ENCODE assay signal across 14 cellular contexts in the genomic region with DNA sequence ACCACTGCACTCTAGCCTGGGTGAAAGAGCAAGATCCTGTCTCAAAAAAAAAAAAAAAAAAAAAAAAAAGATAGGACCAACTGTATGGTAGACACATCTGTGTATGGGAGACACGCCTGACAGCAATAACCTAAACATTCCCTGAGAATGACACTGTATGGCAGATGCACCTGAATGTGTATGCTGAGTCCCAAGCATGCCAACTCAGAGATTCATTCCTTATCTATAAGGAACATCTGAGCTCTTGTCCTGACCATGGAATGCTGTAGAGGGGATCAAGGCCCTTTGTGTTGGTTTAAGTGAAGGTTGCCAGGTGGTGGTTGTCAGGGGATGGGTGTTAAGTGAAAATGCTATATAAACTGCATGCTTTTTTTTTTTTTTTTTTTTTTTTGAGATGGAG. TPM values are rescaled to one million over a fixed set of nuclear protein-coding genes. Genes with fewer than 3 reads are reported as not detected.
DNase-seq lines count a peak whose midpoint lies in the region; ATAC-seq and TF ChIP-seq lines count a peak whose summit lies in the region.
"Had no signal": no experiment of that assay in that cellular context is flagged by ENCODE, and none has a peak within 500 bp of the region (broad histone marks: within the 10 kb centered on the region; RNA-seq: fewer than 3 reads in every experiment).

No MANE protein-coding gene starts in this region.

- H3K9me3 ChIP-seq in trophoblast cell (ENCODE audit: insufficient read depth, low read depth, low read length) = no peaks in the 10 kb centered on the region
- H3K9me3 ChIP-seq in suprapubic skin = no peaks in the 10 kb centered on the region

- H2BK12ac ChIP-seq in trophoblast cell (ENCODE audit: low read length) = no peak overlapping the region

- no peak overlapping the region for H3K27ac Mint-ChIP-seq in activated naive CD4-positive, alpha-beta T cell treated with anti-CD3 and anti-CD28 coated beads, Interleukin-2, amount 10 ng/mL, durations not matched to agents 7 days and 5 days
- H3K27ac Mint-ChIP-seq in activated naive CD4-positive, alpha-beta T cell treated with anti-CD3 and anti-CD28 coated beads, Interleukin-2, amount 50 U/mL, for 72 hours = no peak overlapping the region
- H3K27ac Mint-ChIP-seq: GM23338 had no signal

- no peak overlapping the region for H3K27ac ChIP-seq in trophoblast cell (ENCODE audit: low read depth, low read length)
- no peak overlapping the region for H3K27ac ChIP-seq in suprapubic skin

- no peak overlapping the region for H2BK5ac ChIP-seq in trophoblast cell (ENCODE audit: low read depth, low read length, poor library complexity)

- peaks cover 6 to 12% of the 10 kb centered on the region in 2 experiments for H3K4me1 ChIP-seq in trophoblast cell (ENCODE audit: control insufficient read depth in 1 of 2, insufficient read depth in 2 of 2, low read length in 2 of 2)
- H3K4me1 ChIP-seq in suprapubic skin = peaks cover 56% of the 10 kb centered on the region

- H3K27me3 Mint-ChIP-seq in activated naive CD4-positive, alpha-beta T cell treated with anti-CD3 and anti-CD28 coated beads, Interleukin-2, amount 10 ng/mL, durations not matched to agents 7 days and 5 days = peaks cover 8% of the 10 kb centered on the region
- H3K27me3 Mint-ChIP-seq: CD4-positive, CD25-positive, alpha-beta regulatory T cell had no signal

- no peak for TF ChIP-seq CTCF in suprapubic skin (IDR thresholded peaks at IDR 0.05)

- H3K27me3 ChIP-seq in trophoblast cell (ENCODE audit: insufficient read depth, low read length) (no peaks in the 10 kb centered on the region), suprapubic skin (no peaks in the 10 kb centered on the region)
- H3K27me3 ChIP-seq: BLaER1 treated with 17β-estradiol and CSF1 and Interleukin-3, amounts not matched to agents 10 nM and 100 nM had no signal

- TF ChIP-seq POLR2A in erythroblast (IDR thresholded peaks at IDR 0.05; ENCODE audit: low read length) (no peak), suprapubic skin (IDR thresholded peaks at IDR 0.05) (no peak)

- no peak overlapping the region for H3K9ac ChIP-seq in trophoblast cell (ENCODE audit: low read length)
- H3K9ac ChIP-seq: BLaER1 treated with 17β-estradiol and CSF1 and Interleukin-3, amounts not matched to agents 10 nM and 100 nM had no signal

- no peak for ATAC-seq in activated naive CD4-positive, alpha-beta T cell treated with anti-CD3 and anti-CD28 coated beads, Interleukin-2, amount 50 U/mL, for 72 hours
- ATAC-seq: GM12878, GM23338 had no signal

- no peak overlapping the region for H4K12ac ChIP-seq in trophoblast cell (ENCODE audit: low read depth, low read length)

- DNase-seq in activated naive CD4-positive, alpha-beta T cell treated with anti-CD3 and anti-CD28 coated beads, Interleukin-2, amount 10 ng/mL, durations not matched to agents 7 days and 5 days = peak; percentile 5
- no peak for DNase-seq in activated naive CD4-positive, alpha-beta T cell treated with anti-CD3 and anti-CD28 coated beads, Interleukin-2, amount 50 U/mL, for 72 hours (ENCODE audit: low spot score in 2 of 2)
- DNase-seq in erythroblast (lab: John Stamatoyannopoulos, UW) (peak; percentile 27 to 40), trophoblast cell (peak; percentile 86 to 93), NCI-H128 (lab: John Stamatoyannopoulos, UW; ENCODE audit: unreplicated experiment) (no peak), suprapubic skin (ENCODE audit: low spot score in 2 of 2) (no peak), HCEC 1CT (no peak)
- DNase-seq: ACHN; CD4-positive, CD25-positive, alpha-beta regulatory T cell; DMS79; H7 had no signal

- peaks cover 18% of the 10 kb centered on the region for H3K4me1 Mint-ChIP-seq in activated naive CD4-positive, alpha-beta T cell treated with anti-CD3 and anti-CD28 coated beads, Interleukin-2, amount 10 ng/mL, durations not matched to agents 7 days and 5 days

- H3K79me2 ChIP-seq in trophoblast cell (ENCODE audit: control insufficient read depth, insufficient read depth, low read length, poor library complexity) = no peaks in the 10 kb centered on the region

- peaks cover 3% of the 10 kb centered on the region for H3K36me3 Mint-ChIP-seq in activated naive CD4-positive, alpha-beta T cell treated with anti-CD3 and anti-CD28 coated beads, Interleukin-2, amount 10 ng/mL, durations not matched to agents 7 days and 5 days
- H3K36me3 Mint-ChIP-seq in activated naive CD4-positive, alpha-beta T cell treated with anti-CD3 and anti-CD28 coated beads, Interleukin-2, amount 50 U/mL, for 72 hours = peaks cover 0 to 6% of the 10 kb centered on the region in 2 donors
- H3K36me3 Mint-ChIP-seq: CD4-positive, CD25-positive, alpha-beta regulatory T cell had no signal

- no peak overlapping the region for H3K18ac ChIP-seq in trophoblast cell (ENCODE audit: low read length)

- CTCF ChIA-PET in activated naive CD4-positive, alpha-beta T cell treated with anti-CD3 and anti-CD28 coated beads, Interleukin-2, amount 10 ng/mL, durations not matched to agents 7 days and 5 days (lab: Charles Lee) = interaction anchor here (1.6 kb wide), 1 partner anchor 8 kb away, joined by 4 read pairs; no protein-coding TSS in a partner anchor

- H3K4me3 ChIP-seq in trophoblast cell (ENCODE audit: low read depth, low read length) (no peak overlapping the region), suprapubic skin (no peak overlapping the region)
- H3K4me3 ChIP-seq: BLaER1 treated with 17β-estradiol and CSF1 and Interleukin-3, amounts not matched to agents 10 nM and 100 nM; GM12878; GM23338 had no signal

- H3K14ac ChIP-seq in trophoblast cell (ENCODE audit: low read length) = no peak overlapping the region

- no peak overlapping the region for H3K4ac ChIP-seq in trophoblast cell (ENCODE audit: low read depth, low read length)

- H3K9me3 Mint-ChIP-seq in activated naive CD4-positive, alpha-beta T cell treated with anti-CD3 and anti-CD28 coated beads, Interleukin-2, amount 10 ng/mL, durations not matched to agents 7 days and 5 days = peaks cover 4% of the 10 kb centered on the region
- H3K9me3 Mint-ChIP-seq in activated naive CD4-positive, alpha-beta T cell treated with anti-CD3 and anti-CD28 coated beads, Interleukin-2, amount 50 U/mL, for 72 hours = peaks cover 0 to 9% of the 10 kb centered on the region in 2 donors
- H3K9me3 Mint-ChIP-seq: GM23338 had no signal

- TF ChIP-seq EP300 in suprapubic skin (IDR thresholded peaks at IDR 0.05) = no peak

- H3K4me3 Mint-ChIP-seq in activated naive CD4-positive, alpha-beta T cell treated with anti-CD3 and anti-CD28 coated beads, Interleukin-2, amount 10 ng/mL, durations not matched to agents 7 days and 5 days = no peak overlapping the region
- H3K4me3 Mint-ChIP-seq: CD4-positive, CD25-positive, alpha-beta regulatory T cell; GM23338 had no signal

- no peak overlapping the region for H2AK5ac ChIP-seq in trophoblast cell (ENCODE audit: low read length)

- no peak overlapping the region for H2AFZ ChIP-seq in trophoblast cell (ENCODE audit: insufficient read depth, low read length, poor library complexity)
- H2AFZ ChIP-seq: GM23338 had no signal

- H3K23ac ChIP-seq in trophoblast cell (ENCODE audit: low read length) = no peak overlapping the region

- H4K8ac ChIP-seq in trophoblast cell (ENCODE audit: low read depth, low read length) = no peak overlapping the region

- no peak overlapping the region for H4K91ac ChIP-seq in trophoblast cell (ENCODE audit: low read depth, low read length)

- no CpG with 5 or more reads among the region's 1 CpG for WGBS in trophoblast cell (ENCODE audit: extremely low coverage, insufficient coverage, insufficient read length)
- WGBS in suprapubic skin = 88% methylated on average over 1 of the region's 1 CpG

- H3K36me3 ChIP-seq in trophoblast cell (ENCODE audit: control insufficient read depth in 1 of 2, insufficient read depth in 2 of 2, low read length in 2 of 2) (no peaks in the 10 kb centered on the region), suprapubic skin (no peaks in the 10 kb centered on the region)

- no peak overlapping the region for H2BK120ac ChIP-seq in trophoblast cell (ENCODE audit: insufficient read depth, low read length, poor library complexity)

- peaks cover 9% of the 10 kb centered on the region for H3K79me1 ChIP-seq in trophoblast cell (ENCODE audit: low read length)

- H3K4me2 ChIP-seq in trophoblast cell (ENCODE audit: low read length) = no peak overlapping the region
- H3K4me2 ChIP-seq: GM23338 had no signal

RNA-seq across cellular contexts. Expression of gene LGALS3, which starts 19.2 kb away (rescaled TPM):
- 1 to 10 TPM; 1.6 to 8.9 TPM for total RNA-seq in activated naive CD4-positive, alpha-beta T cell treated with anti-CD3 and anti-CD28 coated beads, Interleukin-2, amount 50 U/mL, for 72 hours
- polyA plus RNA-seq in trophoblast cell (2013) = 107 and 114 TPM in 2 replicates
- 100 to 1,000 TPM; 448 to 713 (median 594) TPM for total RNA-seq in suprapubic skin

RNA-seq across cellular contexts. Expression of gene MAPK1IP1L, which starts 58.4 kb away (rescaled TPM):
- 100 to 1,000 TPM in 1 of 2 donors, 10 to 100 TPM in 1; 66.5 to 101 TPM for total RNA-seq in activated naive CD4-positive, alpha-beta T cell treated with anti-CD3 and anti-CD28 coated beads, Interleukin-2, amount 50 U/mL, for 72 hours
- 125 and 127 TPM in 2 replicates for polyA plus RNA-seq in trophoblast cell (2013)
- total RNA-seq in suprapubic skin = 10 to 100 TPM; 40.3 to 95.5 (median 59.7) TPM

Comparison
In these comparisons a context has a peak if more than half of its experiments do, and no peak if none do; other contexts are left out.
1. DNase-seq: peak in activated naive CD4-positive, alpha-beta T cell treated with anti-CD3 and anti-CD28 coated beads, Interleukin-2, amount 10 ng/mL, durations not matched to agents 7 days and 5 days (single experiment), erythroblast (2 of 2) and trophoblast cell (2 of 2); none in activated naive CD4-positive, alpha-beta T cell treated with anti-CD3 and anti-CD28 coated beads, Interleukin-2, amount 50 U/mL, for 72 hours (0 of 2), NCI-H128 (single experiment), suprapubic skin (0 of 2) and HCEC 1CT (single experiment).
2. RNA of gene LGALS3, which starts 19.2 kb away (total RNA-seq): 448 to 713 TPM in suprapubic skin; 1.6 to 8.9 TPM in activated naive CD4-positive, alpha-beta T cell treated with anti-CD3 and anti-CD28 coated beads, Interleukin-2, amount 50 U/mL, for 72 hours; every median in the first group is over 10 times any median in the second.